1 cellular context compared by ENCODE assay signal in the genomic region with DNA sequence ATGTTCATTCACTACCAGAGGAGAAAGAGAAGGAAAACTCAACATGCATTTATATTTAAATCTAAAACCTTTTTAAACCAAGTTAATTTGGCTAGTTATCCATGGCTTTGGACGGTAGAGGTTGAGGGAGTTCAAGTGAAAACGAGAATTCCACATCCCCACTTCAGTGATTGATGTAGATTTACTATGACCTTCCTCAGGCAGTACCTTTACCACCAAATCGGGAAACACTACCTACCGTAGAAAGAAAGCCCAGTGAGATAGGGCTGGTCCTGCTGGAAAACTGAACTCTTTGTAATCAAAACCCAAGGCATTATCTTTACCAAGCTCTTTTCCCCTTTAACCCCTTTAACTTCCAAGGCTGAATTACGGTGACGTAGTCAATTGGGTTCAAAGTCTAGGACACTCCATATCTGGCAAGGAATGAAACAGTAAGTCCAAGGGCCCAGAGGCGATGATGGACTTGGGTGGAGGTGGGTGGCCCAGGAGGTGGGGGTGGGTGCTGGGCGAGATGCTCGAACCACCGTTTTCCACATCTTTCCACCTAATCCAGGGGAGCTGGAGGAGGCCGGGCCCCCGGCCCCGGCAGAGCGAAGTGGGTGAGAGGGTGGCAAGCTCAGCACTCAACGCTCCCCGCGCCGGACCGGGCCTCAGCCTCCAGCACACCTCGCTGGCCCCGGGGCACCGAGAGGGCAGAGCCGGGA.
A peak's percentile ranks its signal among the peaks of the same experiment; 100 is the strongest.
TF ChIP-seq lines count a peak whose summit lies in the region.

No MANE protein-coding gene starts in this region.

TF ChIP-seq in HepG2, 621 proteins besides CTCF, POLR2A, EP300 and RAD21 (continued from another document and continues in another):
- TF ChIP-seq, protein P1, sequence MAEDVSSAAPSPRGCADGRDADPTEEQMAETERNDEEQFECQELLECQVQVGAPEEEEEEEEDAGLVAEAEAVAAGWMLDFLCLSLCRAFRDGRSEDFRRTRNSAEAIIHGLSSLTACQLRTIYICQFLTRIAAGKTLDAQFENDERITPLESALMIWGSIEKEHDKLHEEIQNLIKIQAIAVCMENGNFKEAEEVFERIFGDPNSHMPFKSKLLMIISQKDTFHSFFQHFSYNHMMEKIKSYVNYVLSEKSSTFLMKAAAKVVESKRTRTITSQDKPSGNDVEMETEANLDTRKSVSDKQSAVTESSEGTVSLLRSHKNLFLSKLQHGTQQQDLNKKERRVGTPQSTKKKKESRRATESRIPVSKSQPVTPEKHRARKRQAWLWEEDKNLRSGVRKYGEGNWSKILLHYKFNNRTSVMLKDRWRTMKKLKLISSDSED (CRISPR knock-in tag; IDR thresholded peaks at IDR 0.05): peak; percentile 90
- TF ChIP-seq ATF1 (CRISPR knock-in tag; IDR thresholded peaks at IDR 0.05): peak; percentile 91
- TF ChIP-seq ZNF672 (CRISPR knock-in tag; IDR thresholded peaks at IDR 0.05): no peak
- TF ChIP-seq TAF1 (CRISPR knock-in tag; IDR thresholded peaks at IDR 0.05): no peak
- TF ChIP-seq, protein P2, sequence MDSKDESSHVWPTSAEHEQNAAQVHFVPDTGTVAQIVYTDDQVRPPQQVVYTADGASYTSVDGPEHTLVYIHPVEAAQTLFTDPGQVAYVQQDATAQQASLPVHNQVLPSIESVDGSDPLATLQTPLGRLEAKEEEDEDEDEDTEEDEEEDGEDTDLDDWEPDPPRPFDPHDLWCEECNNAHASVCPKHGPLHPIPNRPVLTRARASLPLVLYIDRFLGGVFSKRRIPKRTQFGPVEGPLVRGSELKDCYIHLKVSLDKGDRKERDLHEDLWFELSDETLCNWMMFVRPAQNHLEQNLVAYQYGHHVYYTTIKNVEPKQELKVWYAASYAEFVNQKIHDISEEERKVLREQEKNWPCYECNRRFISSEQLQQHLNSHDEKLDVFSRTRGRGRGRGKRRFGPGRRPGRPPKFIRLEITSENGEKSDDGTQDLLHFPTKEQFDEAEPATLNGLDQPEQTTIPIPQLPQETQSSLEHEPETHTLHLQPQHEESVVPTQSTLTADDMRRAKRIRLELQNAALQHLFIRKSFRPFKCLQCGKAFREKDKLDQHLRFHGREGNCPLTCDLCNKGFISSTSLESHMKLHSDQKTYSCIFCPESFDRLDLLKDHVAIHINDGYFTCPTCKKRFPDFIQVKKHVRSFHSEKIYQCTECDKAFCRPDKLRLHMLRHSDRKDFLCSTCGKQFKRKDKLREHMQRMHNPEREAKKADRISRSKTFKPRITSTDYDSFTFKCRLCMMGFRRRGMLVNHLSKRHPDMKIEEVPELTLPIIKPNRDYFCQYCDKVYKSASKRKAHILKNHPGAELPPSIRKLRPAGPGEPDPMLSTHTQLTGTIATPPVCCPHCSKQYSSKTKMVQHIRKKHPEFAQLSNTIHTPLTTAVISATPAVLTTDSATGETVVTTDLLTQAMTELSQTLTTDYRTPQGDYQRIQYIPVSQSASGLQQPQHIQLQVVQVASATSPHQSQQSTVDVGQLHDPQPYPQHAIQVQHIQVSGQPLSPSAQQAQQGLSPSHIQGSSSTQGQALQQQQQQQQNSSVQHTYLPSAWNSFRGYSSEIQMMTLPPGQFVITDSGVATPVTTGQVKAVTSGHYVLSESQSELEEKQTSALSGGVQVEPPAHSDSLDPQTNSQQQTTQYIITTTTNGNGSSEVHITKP (CRISPR knock-in tag; IDR thresholded peaks at IDR 0.05; ENCODE audit: low read depth): peak; percentile 19; the same call in 1 of the 2 replicates
- TF ChIP-seq, protein P3, sequence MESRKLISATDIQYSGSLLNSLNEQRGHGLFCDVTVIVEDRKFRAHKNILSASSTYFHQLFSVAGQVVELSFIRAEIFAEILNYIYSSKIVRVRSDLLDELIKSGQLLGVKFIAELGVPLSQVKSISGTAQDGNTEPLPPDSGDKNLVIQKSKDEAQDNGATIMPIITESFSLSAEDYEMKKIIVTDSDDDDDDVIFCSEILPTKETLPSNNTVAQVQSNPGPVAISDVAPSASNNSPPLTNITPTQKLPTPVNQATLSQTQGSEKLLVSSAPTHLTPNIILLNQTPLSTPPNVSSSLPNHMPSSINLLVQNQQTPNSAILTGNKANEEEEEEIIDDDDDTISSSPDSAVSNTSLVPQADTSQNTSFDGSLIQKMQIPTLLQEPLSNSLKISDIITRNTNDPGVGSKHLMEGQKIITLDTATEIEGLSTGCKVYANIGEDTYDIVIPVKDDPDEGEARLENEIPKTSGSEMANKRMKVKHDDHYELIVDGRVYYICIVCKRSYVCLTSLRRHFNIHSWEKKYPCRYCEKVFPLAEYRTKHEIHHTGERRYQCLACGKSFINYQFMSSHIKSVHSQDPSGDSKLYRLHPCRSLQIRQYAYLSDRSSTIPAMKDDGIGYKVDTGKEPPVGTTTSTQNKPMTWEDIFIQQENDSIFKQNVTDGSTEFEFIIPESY (CRISPR knock-in tag; IDR thresholded peaks at IDR 0.05): no peak
- TF ChIP-seq KLF16 (CRISPR knock-in tag; IDR thresholded peaks at IDR 0.05): peak in 1 of 2 experiments; percentile 92; a peak in 3 of 4 replicates
- 0 out of 2 replicates have a peak, but pooled peaks have one; percentile 16 for TF ChIP-seq ZNF33A (CRISPR knock-in tag; IDR thresholded peaks at IDR 0.05; ENCODE audit: borderline replicate concordance)
- TF ChIP-seq ZNF709 (CRISPR knock-in tag; IDR thresholded peaks at IDR 0.05): peak; percentile 18; the same call in 1 of the 2 replicates
- 0 out of 2 replicates have a peak, but pooled peaks have one; percentile 35 for TF ChIP-seq ZNF614 (CRISPR knock-in tag; IDR thresholded peaks at IDR 0.05; ENCODE audit: borderline replicate concordance)
- no peak for TF ChIP-seq ZNF207 (IDR thresholded peaks at IDR 0.05; ENCODE audit: borderline replicate concordance)
- TF ChIP-seq HMG20B (CRISPR knock-in tag; conservative IDR thresholded peaks at IDR 0.05): peak; percentile 41; the same call in 1 of the 2 replicates
- TF ChIP-seq ZNF12 (CRISPR knock-in tag; IDR thresholded peaks at IDR 0.05): 0 out of 2 replicates have a peak, but pooled peaks have one; percentile 27
- peak; percentile 36; the same call in 1 of the 2 replicates for TF ChIP-seq HMG20A (CRISPR knock-in tag; IDR thresholded peaks at IDR 0.05; ENCODE audit: borderline replicate concordance)
- 0 out of 2 replicates have a peak, but pooled peaks have one; percentile 30 for TF ChIP-seq ZNF30 (CRISPR knock-in tag; IDR thresholded peaks at IDR 0.05)
- no peak for TF ChIP-seq ADNP (CRISPR knock-in tag; IDR thresholded peaks at IDR 0.05)
- peak; percentile 89 for TF ChIP-seq IRF2 (CRISPR knock-in tag; IDR thresholded peaks at IDR 0.05)
- TF ChIP-seq KLF12 (CRISPR knock-in tag; IDR thresholded peaks at IDR 0.05; ENCODE audit: borderline replicate concordance): peak; percentile 77; the same call in 1 of the 2 replicates
- TF ChIP-seq NR3C1 (CRISPR knock-in tag; IDR thresholded peaks at IDR 0.05): no peak
- TF ChIP-seq XBP1 (CRISPR knock-in tag; IDR thresholded peaks at IDR 0.05): peak; percentile 89
- TF ChIP-seq, protein P4, sequence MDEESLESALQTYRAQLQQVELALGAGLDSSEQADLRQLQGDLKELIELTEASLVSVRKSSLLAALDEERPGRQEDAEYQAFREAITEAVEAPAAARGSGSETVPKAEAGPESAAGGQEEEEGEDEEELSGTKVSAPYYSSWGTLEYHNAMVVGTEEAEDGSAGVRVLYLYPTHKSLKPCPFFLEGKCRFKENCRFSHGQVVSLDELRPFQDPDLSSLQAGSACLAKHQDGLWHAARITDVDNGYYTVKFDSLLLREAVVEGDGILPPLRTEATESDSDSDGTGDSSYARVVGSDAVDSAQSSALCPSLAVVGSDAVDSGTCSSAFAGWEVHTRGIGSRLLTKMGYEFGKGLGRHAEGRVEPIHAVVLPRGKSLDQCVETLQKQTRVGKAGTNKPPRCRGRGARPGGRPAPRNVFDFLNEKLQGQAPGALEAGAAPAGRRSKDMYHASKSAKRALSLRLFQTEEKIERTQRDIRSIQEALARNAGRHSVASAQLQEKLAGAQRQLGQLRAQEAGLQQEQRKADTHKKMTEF (CRISPR knock-in tag; IDR thresholded peaks at IDR 0.05): no peak; the same call in 1 of the 2 replicates
- TF ChIP-seq, protein P5, sequence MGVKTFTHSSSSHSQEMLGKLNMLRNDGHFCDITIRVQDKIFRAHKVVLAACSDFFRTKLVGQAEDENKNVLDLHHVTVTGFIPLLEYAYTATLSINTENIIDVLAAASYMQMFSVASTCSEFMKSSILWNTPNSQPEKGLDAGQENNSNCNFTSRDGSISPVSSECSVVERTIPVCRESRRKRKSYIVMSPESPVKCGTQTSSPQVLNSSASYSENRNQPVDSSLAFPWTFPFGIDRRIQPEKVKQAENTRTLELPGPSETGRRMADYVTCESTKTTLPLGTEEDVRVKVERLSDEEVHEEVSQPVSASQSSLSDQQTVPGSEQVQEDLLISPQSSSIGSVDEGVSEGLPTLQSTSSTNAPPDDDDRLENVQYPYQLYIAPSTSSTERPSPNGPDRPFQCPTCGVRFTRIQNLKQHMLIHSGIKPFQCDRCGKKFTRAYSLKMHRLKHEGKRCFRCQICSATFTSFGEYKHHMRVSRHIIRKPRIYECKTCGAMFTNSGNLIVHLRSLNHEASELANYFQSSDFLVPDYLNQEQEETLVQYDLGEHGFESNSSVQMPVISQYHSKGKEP (CRISPR knock-in tag; IDR thresholded peaks at IDR 0.05): 0 out of 2 replicates have a peak, but pooled peaks have one; percentile 67
- TF ChIP-seq RFX5 (IDR thresholded peaks at IDR 0.05; ENCODE audit: low read depth, low read length): peak; percentile 67; the same call in 1 of the 2 replicates
- TF ChIP-seq, protein P6, sequence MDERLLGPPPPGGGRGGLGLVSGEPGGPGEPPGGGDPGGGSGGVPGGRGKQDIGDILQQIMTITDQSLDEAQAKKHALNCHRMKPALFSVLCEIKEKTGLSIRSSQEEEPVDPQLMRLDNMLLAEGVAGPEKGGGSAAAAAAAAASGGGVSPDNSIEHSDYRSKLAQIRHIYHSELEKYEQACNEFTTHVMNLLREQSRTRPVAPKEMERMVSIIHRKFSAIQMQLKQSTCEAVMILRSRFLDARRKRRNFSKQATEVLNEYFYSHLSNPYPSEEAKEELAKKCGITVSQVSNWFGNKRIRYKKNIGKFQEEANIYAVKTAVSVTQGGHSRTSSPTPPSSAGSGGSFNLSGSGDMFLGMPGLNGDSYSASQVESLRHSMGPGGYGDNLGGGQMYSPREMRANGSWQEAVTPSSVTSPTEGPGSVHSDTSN (CRISPR knock-in tag; IDR thresholded peaks at IDR 0.05): 0 out of 2 replicates have a peak, but pooled peaks have one; percentile 19
- TF ChIP-seq BCL6 (CRISPR knock-in tag; IDR thresholded peaks at IDR 0.05): peak; percentile 49; the same call in 1 of the 2 replicates
- peak; percentile 47 for TF ChIP-seq SMAD3 (CRISPR knock-in tag; IDR thresholded peaks at IDR 0.05)
- no peak for TF ChIP-seq PAX8 (CRISPR knock-in tag; IDR thresholded peaks at IDR 0.05; ENCODE audit: borderline replicate concordance)
- TF ChIP-seq ZNF670 (CRISPR knock-in tag; IDR thresholded peaks at IDR 0.05; ENCODE audit: borderline replicate concordance): no peak
- TF ChIP-seq GABPA (IDR thresholded peaks at IDR 0.05; ENCODE audit: low read depth, low read length): no peak
- TF ChIP-seq GABPA (CRISPR knock-in tag; IDR thresholded peaks at IDR 0.05; ENCODE audit: low read depth): 0 out of 2 replicates have a peak, but pooled peaks have one; percentile 42
- TF ChIP-seq ZNF558 (CRISPR knock-in tag; IDR thresholded peaks at IDR 0.05; ENCODE audit: borderline replicate concordance): no peak
- peak; percentile 25; the same call in 1 of the 2 replicates for TF ChIP-seq ZNF792 (CRISPR knock-in tag; IDR thresholded peaks at IDR 0.05)
- 0 out of 2 replicates have a peak, but pooled peaks have one; percentile 26 for TF ChIP-seq ZNF101 (CRISPR knock-in tag; IDR thresholded peaks at IDR 0.05; ENCODE audit: borderline replicate concordance, low read depth)
- peak; percentile 82; the same call in 1 of the 2 replicates for TF ChIP-seq ZNF264 (CRISPR knock-in tag; IDR thresholded peaks at IDR 0.05)
- TF ChIP-seq, protein P7, sequence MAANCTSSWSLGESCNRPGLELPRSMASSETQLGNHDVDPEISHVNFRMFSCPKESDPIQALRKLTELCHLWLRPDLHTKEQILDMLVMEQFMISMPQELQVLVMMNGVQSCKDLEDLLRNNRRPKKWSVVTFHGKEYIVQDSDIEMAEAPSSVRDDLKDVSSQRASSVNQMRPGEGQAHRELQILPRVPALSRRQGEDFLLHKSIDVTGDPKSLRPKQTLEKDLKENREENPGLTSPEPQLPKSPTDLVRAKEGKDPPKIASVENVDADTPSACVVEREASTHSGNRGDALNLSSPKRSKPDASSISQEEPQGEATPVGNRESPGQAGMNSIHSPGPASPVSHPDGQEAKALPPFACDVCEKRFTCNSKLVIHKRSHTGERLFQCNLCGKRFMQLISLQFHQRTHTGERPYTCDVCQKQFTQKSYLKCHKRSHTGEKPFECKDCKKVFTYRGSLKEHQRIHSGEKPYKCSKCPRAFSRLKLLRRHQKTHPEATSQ (CRISPR knock-in tag; IDR thresholded peaks at IDR 0.05; ENCODE audit: borderline replicate concordance): peak; percentile 15
- TF ChIP-seq ZNF121 (CRISPR knock-in tag; IDR thresholded peaks at IDR 0.05): no peak
- 0 out of 2 replicates have a peak, but pooled peaks have one; percentile 46 for TF ChIP-seq RARA (CRISPR knock-in tag; IDR thresholded peaks at IDR 0.05)
- TF ChIP-seq NFYB (CRISPR knock-in tag; IDR thresholded peaks at IDR 0.05): no peak
- TF ChIP-seq, protein P8, sequence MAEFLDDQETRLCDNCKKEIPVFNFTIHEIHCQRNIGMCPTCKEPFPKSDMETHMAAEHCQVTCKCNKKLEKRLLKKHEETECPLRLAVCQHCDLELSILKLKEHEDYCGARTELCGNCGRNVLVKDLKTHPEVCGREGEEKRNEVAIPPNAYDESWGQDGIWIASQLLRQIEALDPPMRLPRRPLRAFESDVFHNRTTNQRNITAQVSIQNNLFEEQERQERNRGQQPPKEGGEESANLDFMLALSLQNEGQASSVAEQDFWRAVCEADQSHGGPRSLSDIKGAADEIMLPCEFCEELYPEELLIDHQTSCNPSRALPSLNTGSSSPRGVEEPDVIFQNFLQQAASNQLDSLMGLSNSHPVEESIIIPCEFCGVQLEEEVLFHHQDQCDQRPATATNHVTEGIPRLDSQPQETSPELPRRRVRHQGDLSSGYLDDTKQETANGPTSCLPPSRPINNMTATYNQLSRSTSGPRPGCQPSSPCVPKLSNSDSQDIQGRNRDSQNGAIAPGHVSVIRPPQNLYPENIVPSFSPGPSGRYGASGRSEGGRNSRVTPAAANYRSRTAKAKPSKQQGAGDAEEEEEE (CRISPR knock-in tag; IDR thresholded peaks at IDR 0.05; ENCODE audit: borderline replicate concordance): 0 out of 2 replicates have a peak, but pooled peaks have one; percentile 59
- TF ChIP-seq ZNF790 (CRISPR knock-in tag; IDR thresholded peaks at IDR 0.05; ENCODE audit: borderline replicate concordance): 0 out of 2 replicates have a peak, but pooled peaks have one; percentile 4
- peak; percentile 8; the same call in 1 of the 3 replicates for TF ChIP-seq MXI1 (IDR thresholded peaks at IDR 0.05; ENCODE audit: borderline replicate concordance, low read depth, low read length)
